In genomic region chr11:14836106-14836492, GRCh38 we compare ENCODE assay signal across 22 cellular contexts.
"Had no signal": no experiment of that assay in that cellular context is flagged by ENCODE, and none has a peak within 500 bp of the region (broad histone marks: within the 10 kb centered on the region; RNA-seq: fewer than 3 reads in every experiment).

No MANE protein-coding gene starts in this region.

- H3K27ac Mint-ChIP-seq: activated CD4-positive, alpha-beta memory T cell treated with anti-CD3 and anti-CD28 coated beads for 36 hours; activated CD4-positive, alpha-beta T cell treated with anti-CD3 and anti-CD28 coated beads for 36 hours; activated CD4-positive, alpha-beta T cell treated with anti-CD3 and anti-CD28 coated beads, Interleukin-2, amount 10 ng/mL, durations not matched to agents 24 days and 14 days; activated naive CD8-positive, alpha-beta T cell treated with anti-CD3 and anti-CD28 coated beads for 36 hours; brain had no signal

- ATAC-seq: effector memory CD8-positive, alpha-beta T cell; foreskin keratinocyte; gastrocnemius medialis; heart left ventricle had no signal

- DNase-seq: activated CD4-positive, alpha-beta T cell treated with anti-CD3 and anti-CD28 coated beads, Interleukin-2, amount 10 ng/mL, durations not matched to agents 24 days and 14 days; activated CD4-positive, CD25-positive, alpha-beta regulatory T cell; activated CD4-positive, CD25-positive, alpha-beta regulatory T cell treated with anti-CD3 and anti-CD28 coated beads, Interleukin-2, amount 50 U/mL, for 72 hours; activated CD8-positive, alpha-beta memory T cell treated with anti-CD3 and anti-CD28 coated beads for 24 hours; activated gamma-delta T cell; activated naive CD4-positive, alpha-beta T cell treated with Interleukin-2 at 50 U/mL for 16 hours; activated naive CD8-positive, alpha-beta T cell treated with anti-CD3 and anti-CD28 coated beads for 36 hours; activated T-cell treated with anti-CD3 and anti-CD28 coated beads, Interleukin-2, amount 50 U/mL, for 48 hours; central memory CD4-positive, alpha-beta T cell; cortex of kidney; dermis blood vessel endothelial cell; effector CD4-positive, alpha-beta T cell; effector memory CD8-positive, alpha-beta T cell; erythroblast; foreskin keratinocyte; gastrocnemius medialis; glutamatergic neuron; heart left ventricle; T-helper 2 cell had no signal

- H3K9me3 Mint-ChIP-seq: activated CD4-positive, alpha-beta memory T cell treated with anti-CD3 and anti-CD28 coated beads for 36 hours; activated naive CD8-positive, alpha-beta T cell treated with anti-CD3 and anti-CD28 coated beads for 36 hours; brain; effector memory CD8-positive, alpha-beta T cell had no signal

- H3K27me3 Mint-ChIP-seq: activated CD4-positive, alpha-beta memory T cell treated with anti-CD3 and anti-CD28 coated beads for 36 hours; activated CD4-positive, alpha-beta T cell treated with anti-CD3 and anti-CD28 coated beads for 36 hours; activated CD4-positive, alpha-beta T cell treated with anti-CD3 and anti-CD28 coated beads, Interleukin-2, amount 10 ng/mL, durations not matched to agents 24 days and 14 days; activated naive CD8-positive, alpha-beta T cell treated with anti-CD3 and anti-CD28 coated beads for 36 hours; brain; effector memory CD8-positive, alpha-beta T cell had no signal

- H3K4me3 Mint-ChIP-seq: activated CD4-positive, alpha-beta memory T cell treated with anti-CD3 and anti-CD28 coated beads for 36 hours; activated CD4-positive, alpha-beta T cell treated with anti-CD3 and anti-CD28 coated beads for 36 hours; activated CD4-positive, alpha-beta T cell treated with anti-CD3 and anti-CD28 coated beads, Interleukin-2, amount 10 ng/mL, durations not matched to agents 24 days and 14 days; activated naive CD8-positive, alpha-beta T cell treated with anti-CD3 and anti-CD28 coated beads for 36 hours; brain; effector memory CD8-positive, alpha-beta T cell had no signal

- H3K4me1 Mint-ChIP-seq: activated CD4-positive, alpha-beta T cell treated with anti-CD3 and anti-CD28 coated beads for 36 hours; brain had no signal
